1 cellular context compared by ENCODE assay signal in the genomic region with DNA sequence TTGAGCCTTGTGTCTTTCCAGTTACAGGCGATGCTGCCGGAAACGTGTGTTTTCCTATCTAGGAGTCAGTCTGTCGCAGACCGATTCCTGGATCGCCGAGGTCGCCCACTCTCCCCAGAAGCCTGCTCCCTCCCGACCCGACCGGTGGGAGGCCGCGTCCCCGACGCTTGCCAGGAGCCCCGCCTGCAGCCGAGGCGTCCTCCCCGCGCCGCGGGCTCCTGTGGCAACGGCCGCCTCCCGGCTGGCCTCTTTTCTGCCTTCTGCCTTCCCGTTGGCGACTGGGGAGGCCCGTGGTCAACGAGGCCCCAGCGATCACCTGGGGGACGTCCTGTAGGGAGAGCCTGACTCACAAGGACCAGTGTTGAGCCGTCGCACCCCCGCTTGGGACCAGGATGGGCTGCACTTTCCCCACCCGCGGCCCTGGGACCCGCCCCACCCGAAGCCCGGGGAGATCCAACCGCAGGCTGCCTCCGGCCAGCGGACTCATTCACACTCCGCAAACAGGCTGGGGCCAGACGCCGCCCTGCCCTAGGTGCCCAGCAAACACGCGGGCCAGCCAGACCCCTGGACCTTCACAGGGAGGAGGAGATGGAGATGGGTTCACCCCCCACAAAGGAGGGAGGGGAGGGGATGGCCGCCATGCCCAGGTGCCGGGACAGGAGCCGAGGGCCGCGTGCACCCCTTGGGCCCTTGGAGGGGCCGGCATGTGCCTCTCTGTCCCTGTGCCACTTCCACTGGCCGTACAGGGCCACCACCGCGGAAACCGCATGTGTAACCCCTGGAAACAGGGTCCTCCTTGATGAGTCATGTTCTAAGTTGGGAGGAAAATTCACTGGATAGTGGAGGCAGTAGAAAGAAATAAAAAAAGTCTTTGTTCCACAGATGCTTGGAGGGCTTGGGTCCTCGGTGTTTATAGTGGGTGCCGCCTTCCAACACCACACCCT.
TF ChIP-seq lines count a peak whose summit lies in the region.

No MANE protein-coding gene starts in this region.

TF ChIP-seq in HCT116, 20 proteins besides CTCF, POLR2A, EP300 and RAD21:
- TF ChIP-seq REST (IDR thresholded peaks at IDR 0.05; ENCODE audit: low read depth) (no peak), ZFX (IDR thresholded peaks at IDR 0.05) (peak; percentile 80)
